Comparison of ENCODE assay signal across 33 cellular contexts in the genomic region with DNA sequence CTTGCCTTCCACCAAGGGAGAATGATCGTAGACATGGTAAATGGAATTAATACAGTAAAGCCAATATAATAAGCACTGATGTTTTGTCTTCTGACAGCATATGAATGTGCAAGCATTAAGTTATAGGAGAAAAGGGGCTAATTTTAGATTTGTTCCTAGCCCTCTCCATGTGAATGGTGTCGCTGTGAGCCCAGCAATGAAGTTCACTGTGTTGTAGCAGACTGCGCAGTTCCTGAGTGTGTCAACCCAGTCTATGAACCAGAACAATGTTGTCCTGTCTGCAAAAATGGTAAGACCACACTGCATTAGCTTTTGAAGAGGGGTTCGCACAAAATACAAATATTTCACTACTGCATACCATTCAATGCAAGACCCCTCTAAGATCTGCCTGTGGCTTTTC. TPM values are rescaled to one million over a fixed set of nuclear protein-coding genes. Genes with fewer than 3 reads are reported as not detected.
"Had no signal": no experiment of that assay in that cellular context is flagged by ENCODE, and none has a peak within 500 bp of the region (broad histone marks: within the 10 kb centered on the region; RNA-seq: fewer than 3 reads in every experiment).

No MANE protein-coding gene starts in this region.

- H3K27me3 Mint-ChIP-seq: stimulated activated naive CD8-positive, alpha-beta T cell treated with anti-CD3 and anti-CD28 coated beads, Interleukin-15, Interleukin-2, amounts not matched to agents 100 ng/mL and 50 ng/mL, for 24 hours had no signal

- H3K4me3 Mint-ChIP-seq: naive thymus-derived CD8-positive, alpha-beta T cell; nephron; neural crest cell; stimulated activated effector memory CD8-positive, alpha-beta T cell treated with anti-CD3 and anti-CD28 coated beads, Interleukin-12 subunit alpha, Interleukin-12 subunit beta, amount 100 ng/mL, for 72 hours; stimulated activated naive CD8-positive, alpha-beta T cell treated with anti-CD3 and anti-CD28 coated beads, Interleukin-15, Interleukin-2, amounts not matched to agents 100 ng/mL and 50 ng/mL, for 24 hours had no signal

- H3K9me3 Mint-ChIP-seq: naive thymus-derived CD8-positive, alpha-beta T cell; nephron; neural crest cell; stimulated activated effector memory CD8-positive, alpha-beta T cell treated with anti-CD3 and anti-CD28 coated beads, Interleukin-12 subunit alpha, Interleukin-12 subunit beta, amount 100 ng/mL, for 72 hours; stimulated activated naive CD8-positive, alpha-beta T cell treated with anti-CD3 and anti-CD28 coated beads, Interleukin-15, Interleukin-2, amounts not matched to agents 100 ng/mL and 50 ng/mL, for 24 hours had no signal

- H2AFZ ChIP-seq: hepatocyte had no signal

- H3K36me3 Mint-ChIP-seq: naive thymus-derived CD8-positive, alpha-beta T cell; stimulated activated effector memory CD8-positive, alpha-beta T cell treated with anti-CD3 and anti-CD28 coated beads, Interleukin-12 subunit alpha, Interleukin-12 subunit beta, amount 100 ng/mL, for 72 hours had no signal

- H3K4me3 ChIP-seq: hepatocyte, left ventricle myocardium inferior, lung, mucosa of descending colon, pancreas, prostate gland, sigmoid colon, spleen, suprapubic skin, thoracic aorta, tibial artery, upper lobe of right lung, uterus had no signal

- H3K9me3 ChIP-seq: left ventricle myocardium inferior, mucosa of descending colon, pancreas, prostate gland, sigmoid colon, spleen, suprapubic skin, thoracic aorta, tibial artery, upper lobe of right lung, uterus had no signal

- H3K4me1 Mint-ChIP-seq: naive thymus-derived CD8-positive, alpha-beta T cell; nephron; neural crest cell; stimulated activated effector memory CD8-positive, alpha-beta T cell treated with anti-CD3 and anti-CD28 coated beads, Interleukin-12 subunit alpha, Interleukin-12 subunit beta, amount 100 ng/mL, for 72 hours had no signal

- H3K79me2 ChIP-seq: hepatocyte had no signal

- H3K4me1 ChIP-seq: left ventricle myocardium inferior, pancreas, prostate gland, sigmoid colon, spleen, suprapubic skin, upper lobe of right lung, uterus had no signal

- ATAC-seq: mucosa of descending colon; naive thymus-derived CD8-positive, alpha-beta T cell; pancreas; right cardiac atrium; stimulated activated effector memory CD8-positive, alpha-beta T cell treated with anti-CD3 and anti-CD28 coated beads, Interleukin-12 subunit alpha, Interleukin-12 subunit beta, amount 100 ng/mL, for 72 hours; upper lobe of right lung had no signal

- H3K27ac Mint-ChIP-seq: naive thymus-derived CD8-positive, alpha-beta T cell; nephron; stimulated activated effector memory CD8-positive, alpha-beta T cell treated with anti-CD3 and anti-CD28 coated beads, Interleukin-12 subunit alpha, Interleukin-12 subunit beta, amount 100 ng/mL, for 72 hours; stimulated activated naive CD8-positive, alpha-beta T cell treated with anti-CD3 and anti-CD28 coated beads, Interleukin-15, Interleukin-2, amounts not matched to agents 100 ng/mL and 50 ng/mL, for 24 hours had no signal

- DNase-seq: islet precursor cell; left ventricle myocardium inferior; midbrain; mucosa of descending colon; naive thymus-derived CD8-positive, alpha-beta T cell; nucleus accumbens; pancreas; posterior cingulate gyrus; retina; right cardiac atrium; sigmoid colon; small intestine; spleen; stimulated activated CD4-positive, alpha-beta T cell treated with anti-CD3 and anti-CD28 coated beads, Interleukin-4, amount 100 ng/mL, for 24 hours; stimulated activated naive CD4-positive, alpha-beta T cell; tibial artery; trophoblast cell; upper lobe of right lung; uterus had no signal

- FAIRE-seq: pancreas, small intestine had no signal

- H3K27me3 ChIP-seq: hepatocyte, pancreas, sigmoid colon, spleen, suprapubic skin, tibial artery, upper lobe of right lung, uterus had no signal

- H3K27ac ChIP-seq: hepatocyte, left ventricle myocardium inferior, pancreas, prostate gland, sigmoid colon, spleen, suprapubic skin, thoracic aorta, tibial artery, upper lobe of right lung, uterus had no signal

- H3K4me2 ChIP-seq: hepatocyte had no signal

- H3K36me3 ChIP-seq: left ventricle myocardium inferior, pancreas, prostate gland, sigmoid colon, spleen, suprapubic skin, thoracic aorta, tibial artery, upper lobe of right lung, uterus had no signal

RNA-seq across cellular contexts. Expression of a gene that starts 25.6 kb away (rescaled TPM):
- total RNA-seq: kidney epithelial cell; left ventricle myocardium inferior; lower leg skin; mesenteric fat pad; mucosa of descending colon; naive thymus-derived CD8-positive, alpha-beta T cell; osteoblast; prostate gland; right cardiac atrium; spleen; subcutaneous adipose tissue; suprapubic skin; upper lobe of right lung had no signal
- polyA plus RNA-seq: hepatocyte; naive thymus-derived CD8-positive, alpha-beta T cell; right cardiac atrium; sigmoid colon; spleen had no signal
